28 cellular contexts compared by ENCODE assay signal in genomic region chr14:105935384-105935783, GRCh38.
"Had no signal": no experiment of that assay in that cellular context is flagged by ENCODE, and none has a peak within 500 bp of the region (broad histone marks: within the 10 kb centered on the region; RNA-seq: fewer than 3 reads in every experiment).

No MANE protein-coding gene starts in this region.

- H3K4me3 Mint-ChIP-seq: activated CD4-positive, alpha-beta T cell treated with anti-CD3 and anti-CD28 coated beads, Interleukin-2, amount 10 ng/mL, durations not matched to agents 24 days and 14 days; activated CD8-positive, alpha-beta T cell treated with anti-CD3 and anti-CD28 coated beads for 36 hours; activated naive CD4-positive, alpha-beta T cell treated with anti-CD3 and anti-CD28 coated beads, Interleukin-2, amount 50 U/mL, for 24 hours; activated T-helper 1 cell treated with anti-CD3 and anti-CD28 coated beads, Interleukin-12 subunit alpha, Interleukin-12 subunit beta, Interleukin-2, Interleukin-4 antibody, amounts not matched to agents 30 ng/mL and 10 ng/mL and 1 ng/mL, durations not matched to agents 14 hours and 24 hours and 36 hours; mesothelial cell of epicardium; naive thymus-derived CD4-positive, alpha-beta T cell; neural crest cell; T-helper 17 cell had no signal

- H3K36me3 ChIP-seq: gastrocnemius medialis, pancreas, prostate gland, tibial nerve had no signal

- H3K9me3 ChIP-seq: gastrocnemius medialis, pancreas, prostate gland had no signal

- H3K4me2 ChIP-seq: smooth muscle cell had no signal

- H3K27ac Mint-ChIP-seq: activated CD4-positive, alpha-beta T cell treated with anti-CD3 and anti-CD28 coated beads, Interleukin-2, amount 10 ng/mL, durations not matched to agents 24 days and 14 days; activated CD8-positive, alpha-beta T cell treated with anti-CD3 and anti-CD28 coated beads for 36 hours; activated naive CD4-positive, alpha-beta T cell treated with anti-CD3 and anti-CD28 coated beads, Interleukin-2, amount 50 U/mL, for 24 hours; activated T-helper 1 cell treated with anti-CD3 and anti-CD28 coated beads, Interleukin-12 subunit alpha, Interleukin-12 subunit beta, Interleukin-2, Interleukin-4 antibody, amounts not matched to agents 30 ng/mL and 10 ng/mL and 1 ng/mL, durations not matched to agents 14 hours and 24 hours and 36 hours; mesothelial cell of epicardium; naive thymus-derived CD4-positive, alpha-beta T cell; T-helper 17 cell had no signal

- H3K9me3 Mint-ChIP-seq: activated CD4-positive, alpha-beta T cell treated with anti-CD3 and anti-CD28 coated beads, Interleukin-2, amount 10 ng/mL, durations not matched to agents 24 days and 14 days had no signal

- DNase-seq: activated CD4-positive, alpha-beta T cell treated with anti-CD3 and anti-CD28 coated beads, Interleukin-2, amount 10 ng/mL, durations not matched to agents 24 days and 14 days; activated CD4-positive, CD25-positive, alpha-beta regulatory T cell treated with anti-CD3 and anti-CD28 coated beads, Interleukin-2, amount 50 U/mL, for 72 hours; activated CD8-positive, alpha-beta T cell treated with anti-CD3 and anti-CD28 coated beads for 36 hours; activated gamma-delta T cell; activated T-cell treated with anti-CD3 and anti-CD28 coated beads, Interleukin-2, amount 50 U/mL, for 1 hour; anterior cingulate cortex; dorsolateral prefrontal cortex; effector memory CD4-positive, alpha-beta T cell; erythroblast; gastrocnemius medialis; glutamatergic neuron; left ventricle myocardium superior; mammary epithelial cell; nucleus accumbens; retina; stimulated activated CD4-positive, alpha-beta T cell treated with anti-CD3 and anti-CD28 coated beads, Interleukin-1b, Interleukin-23, amount 100 ng/mL, for 48 hours; stimulated activated naive CD4-positive, alpha-beta T cell treated with Interleukin-2 at 50 U/mL for 16 hours; T-helper 17 cell; T1000 had no signal

- H3K4me1 ChIP-seq: gastrocnemius medialis, pancreas, prostate gland, tibial nerve had no signal

- H3K27ac ChIP-seq: dorsolateral prefrontal cortex, gastrocnemius medialis, pancreas, prostate gland, tibial nerve had no signal

- H3K4me3 ChIP-seq: dorsolateral prefrontal cortex, gastrocnemius medialis, pancreas, prostate gland, smooth muscle cell, tibial nerve had no signal

- H3K4me1 Mint-ChIP-seq: activated CD4-positive, alpha-beta T cell treated with anti-CD3 and anti-CD28 coated beads, Interleukin-2, amount 10 ng/mL, durations not matched to agents 24 days and 14 days; activated naive CD4-positive, alpha-beta T cell treated with anti-CD3 and anti-CD28 coated beads, Interleukin-2, amount 50 U/mL, for 24 hours; mesothelial cell of epicardium; neural crest cell had no signal

- H3K27me3 ChIP-seq: pancreas, tibial nerve had no signal

- ATAC-seq: activated CD8-positive, alpha-beta T cell treated with anti-CD3 and anti-CD28 coated beads for 36 hours; gastrocnemius medialis; left ventricle myocardium superior; naive thymus-derived CD4-positive, alpha-beta T cell; pancreas; T-helper 17 cell had no signal
